In the genomic region with DNA sequence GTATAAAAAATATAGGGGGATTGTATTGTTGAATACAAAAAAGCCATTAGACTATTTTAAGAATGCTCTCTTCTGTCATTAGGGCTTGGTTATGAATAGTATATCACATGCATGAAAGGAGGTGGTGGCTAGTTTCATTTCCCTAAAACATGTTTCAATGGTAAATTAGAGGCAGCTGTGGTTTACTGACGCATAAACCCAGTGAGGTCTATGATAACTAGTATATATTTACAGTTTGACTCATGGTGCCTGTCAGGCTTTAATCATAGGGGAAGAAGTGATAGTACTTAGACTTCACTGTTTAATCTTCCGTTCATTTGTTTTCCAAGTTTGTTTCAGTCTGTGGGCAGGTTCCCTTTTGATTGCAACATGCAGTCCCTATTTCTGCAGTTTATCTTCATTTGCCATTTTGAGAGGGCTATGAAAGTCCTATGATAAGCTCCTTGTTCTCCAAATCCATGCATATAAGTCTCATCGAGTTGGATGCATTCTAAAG, we compare ENCODE assay signal across 1 cellular context.
A peak's percentile ranks its signal among the peaks of the same experiment; 100 is the strongest.
TF ChIP-seq lines count a peak whose summit lies in the region.

No MANE protein-coding gene starts in this region.

TF ChIP-seq in K562, 482 proteins besides CTCF, POLR2A, EP300 and RAD21 (continued from another document and continues in another):
- TF ChIP-seq, protein P1, sequence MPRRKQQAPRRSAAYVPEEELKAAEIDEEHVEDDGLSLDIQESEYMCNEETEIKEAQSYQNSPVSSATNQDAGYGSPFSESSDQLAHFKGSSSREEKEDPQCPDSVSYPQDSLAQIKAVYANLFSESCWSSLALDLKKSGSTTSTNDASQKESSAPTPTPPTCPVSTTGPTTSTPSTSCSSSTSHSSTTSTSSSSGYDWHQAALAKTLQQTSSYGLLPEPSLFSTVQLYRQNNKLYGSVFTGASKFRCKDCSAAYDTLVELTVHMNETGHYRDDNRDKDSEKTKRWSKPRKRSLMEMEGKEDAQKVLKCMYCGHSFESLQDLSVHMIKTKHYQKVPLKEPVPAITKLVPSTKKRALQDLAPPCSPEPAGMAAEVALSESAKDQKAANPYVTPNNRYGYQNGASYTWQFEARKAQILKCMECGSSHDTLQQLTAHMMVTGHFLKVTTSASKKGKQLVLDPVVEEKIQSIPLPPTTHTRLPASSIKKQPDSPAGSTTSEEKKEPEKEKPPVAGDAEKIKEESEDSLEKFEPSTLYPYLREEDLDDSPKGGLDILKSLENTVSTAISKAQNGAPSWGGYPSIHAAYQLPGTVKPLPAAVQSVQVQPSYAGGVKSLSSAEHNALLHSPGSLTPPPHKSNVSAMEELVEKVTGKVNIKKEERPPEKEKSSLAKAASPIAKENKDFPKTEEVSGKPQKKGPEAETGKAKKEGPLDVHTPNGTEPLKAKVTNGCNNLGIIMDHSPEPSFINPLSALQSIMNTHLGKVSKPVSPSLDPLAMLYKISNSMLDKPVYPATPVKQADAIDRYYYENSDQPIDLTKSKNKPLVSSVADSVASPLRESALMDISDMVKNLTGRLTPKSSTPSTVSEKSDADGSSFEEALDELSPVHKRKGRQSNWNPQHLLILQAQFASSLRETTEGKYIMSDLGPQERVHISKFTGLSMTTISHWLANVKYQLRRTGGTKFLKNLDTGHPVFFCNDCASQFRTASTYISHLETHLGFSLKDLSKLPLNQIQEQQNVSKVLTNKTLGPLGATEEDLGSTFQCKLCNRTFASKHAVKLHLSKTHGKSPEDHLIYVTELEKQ (CRISPR knock-in tag; IDR thresholded peaks at IDR 0.05) = no peak
- TF ChIP-seq ZNF24 (IDR thresholded peaks at IDR 0.05) = peak; percentile 92
- peak; percentile 40; the same call in 1 of the 2 replicates for TF ChIP-seq SMARCC2 (IDR thresholded peaks at IDR 0.05; ENCODE audit: low read depth)
- no peak for TF ChIP-seq NCOA6 (IDR thresholded peaks at IDR 0.05)
- TF ChIP-seq, protein P2, sequence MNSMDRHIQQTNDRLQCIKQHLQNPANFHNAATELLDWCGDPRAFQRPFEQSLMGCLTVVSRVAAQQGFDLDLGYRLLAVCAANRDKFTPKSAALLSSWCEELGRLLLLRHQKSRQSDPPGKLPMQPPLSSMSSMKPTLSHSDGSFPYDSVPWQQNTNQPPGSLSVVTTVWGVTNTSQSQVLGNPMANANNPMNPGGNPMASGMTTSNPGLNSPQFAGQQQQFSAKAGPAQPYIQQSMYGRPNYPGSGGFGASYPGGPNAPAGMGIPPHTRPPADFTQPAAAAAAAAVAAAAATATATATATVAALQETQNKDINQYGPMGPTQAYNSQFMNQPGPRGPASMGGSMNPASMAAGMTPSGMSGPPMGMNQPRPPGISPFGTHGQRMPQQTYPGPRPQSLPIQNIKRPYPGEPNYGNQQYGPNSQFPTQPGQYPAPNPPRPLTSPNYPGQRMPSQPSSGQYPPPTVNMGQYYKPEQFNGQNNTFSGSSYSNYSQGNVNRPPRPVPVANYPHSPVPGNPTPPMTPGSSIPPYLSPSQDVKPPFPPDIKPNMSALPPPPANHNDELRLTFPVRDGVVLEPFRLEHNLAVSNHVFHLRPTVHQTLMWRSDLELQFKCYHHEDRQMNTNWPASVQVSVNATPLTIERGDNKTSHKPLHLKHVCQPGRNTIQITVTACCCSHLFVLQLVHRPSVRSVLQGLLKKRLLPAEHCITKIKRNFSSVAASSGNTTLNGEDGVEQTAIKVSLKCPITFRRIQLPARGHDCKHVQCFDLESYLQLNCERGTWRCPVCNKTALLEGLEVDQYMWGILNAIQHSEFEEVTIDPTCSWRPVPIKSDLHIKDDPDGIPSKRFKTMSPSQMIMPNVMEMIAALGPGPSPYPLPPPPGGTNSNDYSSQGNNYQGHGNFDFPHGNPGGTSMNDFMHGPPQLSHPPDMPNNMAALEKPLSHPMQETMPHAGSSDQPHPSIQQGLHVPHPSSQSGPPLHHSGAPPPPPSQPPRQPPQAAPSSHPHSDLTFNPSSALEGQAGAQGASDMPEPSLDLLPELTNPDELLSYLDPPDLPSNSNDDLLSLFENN (IDR thresholded peaks at IDR 0.05; ENCODE audit: low read depth in 2 of 2, low read length in 2 of 2) = no peak
- no peak for TF ChIP-seq HNRNPK (IDR thresholded peaks at IDR 0.05; ENCODE audit: low read depth, low read length, poor library complexity, severe bottlenecking)
- TF ChIP-seq TEAD4 (IDR thresholded peaks at IDR 0.05; ENCODE audit: low read length) = peak; percentile 32; the same call in 1 of the 2 replicates
- TF ChIP-seq TEAD4 (CRISPR knock-in tag; IDR thresholded peaks at IDR 0.05; ENCODE audit: borderline replicate concordance) = no peak
- peak; percentile 71; the same call in 1 of the 2 replicates for TF ChIP-seq SOX6 (IDR thresholded peaks at IDR 0.05)
- no peak for TF ChIP-seq ADNP (tag; IDR thresholded peaks at IDR 0.05)
- no peak for TF ChIP-seq ZNF224 (CRISPR knock-in tag; IDR thresholded peaks at IDR 0.05)
- no peak for TF ChIP-seq SMAD2 (IDR thresholded peaks at IDR 0.05; ENCODE audit: low read depth, low read length)
- no peak for TF ChIP-seq ZFP30 (CRISPR knock-in tag; IDR thresholded peaks at IDR 0.05; ENCODE audit: borderline replicate concordance)
- no peak for TF ChIP-seq ZNF408 (CRISPR knock-in tag; IDR thresholded peaks at IDR 0.05; ENCODE audit: low read depth)
- no peak for TF ChIP-seq CSDE1 (IDR thresholded peaks at IDR 0.05)
- TF ChIP-seq ZNF586 (CRISPR knock-in tag; conservative IDR thresholded peaks at IDR 0.05) = no peak
- TF ChIP-seq, protein P3, sequence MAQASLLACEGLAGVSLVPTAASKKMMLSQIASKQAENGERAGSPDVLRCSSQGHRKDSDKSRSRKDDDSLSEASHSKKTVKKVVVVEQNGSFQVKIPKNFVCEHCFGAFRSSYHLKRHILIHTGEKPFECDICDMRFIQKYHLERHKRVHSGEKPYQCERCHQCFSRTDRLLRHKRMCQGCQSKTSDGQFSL (CRISPR knock-in tag; IDR thresholded peaks at IDR 0.05) = no peak
- TF ChIP-seq, protein P3 (tag; IDR thresholded peaks at IDR 0.05) = no peak
- peak; percentile 67 for TF ChIP-seq CBFA2T3 (IDR thresholded peaks at IDR 0.05)
- TF ChIP-seq HNRNPH1 (optimal IDR thresholded peaks at IDR 0.05; ENCODE audit: low read depth, low read length) = no peak
- peak; percentile 23 to 39; a peak in 1 of 4 replicates for TF ChIP-seq KDM1A (IDR thresholded peaks at IDR 0.05)
- peak; percentile 60; the same call in 1 of the 2 replicates for TF ChIP-seq JUND (IDR thresholded peaks at IDR 0.05; ENCODE audit: borderline replicate concordance, low read depth, low read length)
- peak; percentile 66; the same call in 2 of the 3 replicates for TF ChIP-seq JUND (tag; IDR thresholded peaks at IDR 0.05; ENCODE audit: borderline replicate concordance, low read depth, low read length)
- TF ChIP-seq ARID1B (IDR thresholded peaks at IDR 0.05) = peak; percentile 59; the same call in 1 of the 2 replicates
- TF ChIP-seq FOXA3 (CRISPR knock-in tag; conservative IDR thresholded peaks at IDR 0.05 in 1 of 2, IDR thresholded peaks at IDR 0.05 in 1 of 2) = peak in 1 of 2 experiments; percentile 31; a peak in 2 of 4 replicates
- TF ChIP-seq CBFA2T2 (conservative IDR thresholded peaks at IDR 0.05) = peak; percentile 46
- TF ChIP-seq, protein P4, sequence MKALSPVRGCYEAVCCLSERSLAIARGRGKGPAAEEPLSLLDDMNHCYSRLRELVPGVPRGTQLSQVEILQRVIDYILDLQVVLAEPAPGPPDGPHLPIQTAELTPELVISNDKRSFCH (CRISPR knock-in tag; IDR thresholded peaks at IDR 0.05) = no peak
- TF ChIP-seq, protein P4 (tag; IDR thresholded peaks at IDR 0.05) = no peak
- TF ChIP-seq PYGO2 (tag; IDR thresholded peaks at IDR 0.05) = no peak
- no peak for TF ChIP-seq PURB (CRISPR knock-in tag; IDR thresholded peaks at IDR 0.05; ENCODE audit: low read depth)
- TF ChIP-seq, protein P5, sequence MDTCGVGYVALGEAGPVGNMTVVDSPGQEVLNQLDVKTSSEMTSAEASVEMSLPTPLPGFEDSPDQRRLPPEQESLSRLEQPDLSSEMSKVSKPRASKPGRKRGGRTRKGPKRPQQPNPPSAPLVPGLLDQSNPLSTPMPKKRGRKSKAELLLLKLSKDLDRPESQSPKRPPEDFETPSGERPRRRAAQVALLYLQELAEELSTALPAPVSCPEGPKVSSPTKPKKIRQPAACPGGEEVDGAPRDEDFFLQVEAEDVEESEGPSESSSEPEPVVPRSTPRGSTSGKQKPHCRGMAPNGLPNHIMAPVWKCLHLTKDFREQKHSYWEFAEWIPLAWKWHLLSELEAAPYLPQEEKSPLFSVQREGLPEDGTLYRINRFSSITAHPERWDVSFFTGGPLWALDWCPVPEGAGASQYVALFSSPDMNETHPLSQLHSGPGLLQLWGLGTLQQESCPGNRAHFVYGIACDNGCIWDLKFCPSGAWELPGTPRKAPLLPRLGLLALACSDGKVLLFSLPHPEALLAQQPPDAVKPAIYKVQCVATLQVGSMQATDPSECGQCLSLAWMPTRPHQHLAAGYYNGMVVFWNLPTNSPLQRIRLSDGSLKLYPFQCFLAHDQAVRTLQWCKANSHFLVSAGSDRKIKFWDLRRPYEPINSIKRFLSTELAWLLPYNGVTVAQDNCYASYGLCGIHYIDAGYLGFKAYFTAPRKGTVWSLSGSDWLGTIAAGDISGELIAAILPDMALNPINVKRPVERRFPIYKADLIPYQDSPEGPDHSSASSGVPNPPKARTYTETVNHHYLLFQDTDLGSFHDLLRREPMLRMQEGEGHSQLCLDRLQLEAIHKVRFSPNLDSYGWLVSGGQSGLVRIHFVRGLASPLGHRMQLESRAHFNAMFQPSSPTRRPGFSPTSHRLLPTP (IDR thresholded peaks at IDR 0.05; ENCODE audit: borderline replicate concordance, extremely low read depth, insufficient read length) = no peak
- TF ChIP-seq, protein P6, sequence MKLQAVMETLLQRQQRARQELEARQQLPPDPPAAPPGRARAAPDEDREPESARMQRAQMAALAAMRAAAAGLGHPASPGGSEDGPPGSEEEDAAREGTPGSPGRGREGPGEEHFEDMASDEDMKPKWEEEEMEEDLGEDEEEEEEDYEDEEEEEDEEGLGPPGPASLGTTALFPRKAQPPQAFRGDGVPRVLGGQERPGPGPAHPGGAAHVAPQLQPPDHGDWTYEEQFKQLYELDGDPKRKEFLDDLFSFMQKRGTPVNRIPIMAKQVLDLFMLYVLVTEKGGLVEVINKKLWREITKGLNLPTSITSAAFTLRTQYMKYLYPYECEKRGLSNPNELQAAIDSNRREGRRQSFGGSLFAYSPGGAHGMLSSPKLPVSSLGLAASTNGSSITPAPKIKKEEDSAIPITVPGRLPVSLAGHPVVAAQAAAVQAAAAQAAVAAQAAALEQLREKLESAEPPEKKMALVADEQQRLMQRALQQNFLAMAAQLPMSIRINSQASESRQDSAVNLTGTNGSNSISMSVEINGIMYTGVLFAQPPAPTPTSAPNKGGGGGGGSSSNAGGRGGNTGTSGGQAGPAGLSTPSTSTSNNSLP (IDR thresholded peaks at IDR 0.05; ENCODE audit: borderline replicate concordance, low read depth, low read length) = peak; percentile 75
- TF ChIP-seq MTF1 (CRISPR knock-in tag; IDR thresholded peaks at IDR 0.05; ENCODE audit: borderline replicate concordance) = no peak
- peak; percentile 32; the same call in 1 of the 2 replicates for TF ChIP-seq CREM (IDR thresholded peaks at IDR 0.05; ENCODE audit: low read depth)
- no peak for TF ChIP-seq BRF1 (IDR thresholded peaks at IDR 0.05; ENCODE audit: borderline replicate concordance, extremely low read depth, insufficient read length)
- no peak for TF ChIP-seq RNF2 (IDR thresholded peaks at IDR 0.05)
- no peak for TF ChIP-seq NBN (IDR thresholded peaks at IDR 0.05; ENCODE audit: low read depth)
- no peak for TF ChIP-seq ZNF124 (CRISPR knock-in tag; IDR thresholded peaks at IDR 0.05)
- TF ChIP-seq BHLHE40 (IDR thresholded peaks at IDR 0.05; ENCODE audit: low read length) = 0 out of 2 replicates have a peak, but pooled peaks have one; percentile 16
- no peak for TF ChIP-seq POLR2AphosphoS2 (IDR thresholded peaks at IDR 0.05; ENCODE audit: low read length)
- peak; percentile 57 for TF ChIP-seq DPF2 (IDR thresholded peaks at IDR 0.05)
- TF ChIP-seq, protein P7, sequence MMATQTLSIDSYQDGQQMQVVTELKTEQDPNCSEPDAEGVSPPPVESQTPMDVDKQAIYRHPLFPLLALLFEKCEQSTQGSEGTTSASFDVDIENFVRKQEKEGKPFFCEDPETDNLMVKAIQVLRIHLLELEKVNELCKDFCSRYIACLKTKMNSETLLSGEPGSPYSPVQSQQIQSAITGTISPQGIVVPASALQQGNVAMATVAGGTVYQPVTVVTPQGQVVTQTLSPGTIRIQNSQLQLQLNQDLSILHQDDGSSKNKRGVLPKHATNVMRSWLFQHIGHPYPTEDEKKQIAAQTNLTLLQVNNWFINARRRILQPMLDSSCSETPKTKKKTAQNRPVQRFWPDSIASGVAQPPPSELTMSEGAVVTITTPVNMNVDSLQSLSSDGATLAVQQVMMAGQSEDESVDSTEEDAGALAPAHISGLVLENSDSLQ (IDR thresholded peaks at IDR 0.05) = peak; percentile 77
- no peak for TF ChIP-seq MYBL2 (IDR thresholded peaks at IDR 0.05; ENCODE audit: low read depth)
- no peak for TF ChIP-seq MYBL2 (CRISPR knock-in tag; IDR thresholded peaks at IDR 0.05; ENCODE audit: borderline replicate concordance)
- TF ChIP-seq, protein P8, sequence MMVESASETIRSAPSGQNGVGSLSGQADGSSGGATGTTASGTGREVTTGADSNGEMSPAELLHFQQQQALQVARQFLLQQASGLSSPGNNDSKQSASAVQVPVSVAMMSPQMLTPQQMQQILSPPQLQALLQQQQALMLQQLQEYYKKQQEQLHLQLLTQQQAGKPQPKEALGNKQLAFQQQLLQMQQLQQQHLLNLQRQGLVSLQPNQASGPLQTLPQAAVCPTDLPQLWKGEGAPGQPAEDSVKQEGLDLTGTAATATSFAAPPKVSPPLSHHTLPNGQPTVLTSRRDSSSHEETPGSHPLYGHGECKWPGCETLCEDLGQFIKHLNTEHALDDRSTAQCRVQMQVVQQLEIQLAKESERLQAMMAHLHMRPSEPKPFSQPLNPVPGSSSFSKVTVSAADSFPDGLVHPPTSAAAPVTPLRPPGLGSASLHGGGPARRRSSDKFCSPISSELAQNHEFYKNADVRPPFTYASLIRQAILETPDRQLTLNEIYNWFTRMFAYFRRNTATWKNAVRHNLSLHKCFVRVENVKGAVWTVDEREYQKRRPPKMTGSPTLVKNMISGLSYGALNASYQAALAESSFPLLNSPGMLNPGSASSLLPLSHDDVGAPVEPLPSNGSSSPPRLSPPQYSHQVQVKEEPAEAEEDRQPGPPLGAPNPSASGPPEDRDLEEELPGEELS (CRISPR knock-in tag; IDR thresholded peaks at IDR 0.05; ENCODE audit: borderline replicate concordance) = no peak
- peak; percentile 93 for TF ChIP-seq CEBPB (tag; IDR thresholded peaks at IDR 0.05)
- no peak for TF ChIP-seq ZEB2 (IDR thresholded peaks at IDR 0.05)
- TF ChIP-seq SMARCE1 (IDR thresholded peaks at IDR 0.05) = peak; percentile 75; the same call in 1 of the 2 replicates
- TF ChIP-seq, protein P9, sequence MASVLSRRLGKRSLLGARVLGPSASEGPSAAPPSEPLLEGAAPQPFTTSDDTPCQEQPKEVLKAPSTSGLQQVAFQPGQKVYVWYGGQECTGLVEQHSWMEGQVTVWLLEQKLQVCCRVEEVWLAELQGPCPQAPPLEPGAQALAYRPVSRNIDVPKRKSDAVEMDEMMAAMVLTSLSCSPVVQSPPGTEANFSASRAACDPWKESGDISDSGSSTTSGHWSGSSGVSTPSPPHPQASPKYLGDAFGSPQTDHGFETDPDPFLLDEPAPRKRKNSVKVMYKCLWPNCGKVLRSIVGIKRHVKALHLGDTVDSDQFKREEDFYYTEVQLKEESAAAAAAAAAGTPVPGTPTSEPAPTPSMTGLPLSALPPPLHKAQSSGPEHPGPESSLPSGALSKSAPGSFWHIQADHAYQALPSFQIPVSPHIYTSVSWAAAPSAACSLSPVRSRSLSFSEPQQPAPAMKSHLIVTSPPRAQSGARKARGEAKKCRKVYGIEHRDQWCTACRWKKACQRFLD (CRISPR knock-in tag; IDR thresholded peaks at IDR 0.05) = no peak
